11 cellular contexts compared by ENCODE assay signal in the genomic region with DNA sequence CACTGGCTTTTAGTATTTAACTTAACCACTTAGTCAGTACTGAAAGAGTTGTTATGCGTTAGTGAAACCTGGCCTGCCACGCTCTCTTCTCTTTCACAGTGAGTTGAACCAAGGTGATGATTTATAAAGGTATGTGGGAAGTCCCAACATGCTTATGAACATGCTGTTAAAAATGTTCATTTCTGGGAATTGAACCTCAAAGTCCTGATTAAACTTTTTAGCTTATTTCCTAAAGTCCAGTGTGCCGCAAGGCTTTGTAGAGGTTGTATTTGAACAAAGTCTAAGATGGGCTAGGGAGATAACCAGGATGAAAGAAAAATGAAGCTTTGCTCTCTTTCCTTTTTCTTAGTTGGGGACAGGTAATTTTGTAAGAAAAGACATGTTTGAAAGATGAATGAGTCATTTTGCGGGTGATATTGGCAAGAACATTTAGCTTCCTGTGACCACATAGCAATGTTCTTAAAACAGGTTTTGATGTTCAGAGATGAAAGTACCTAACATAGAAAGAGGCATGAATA.
DNase-seq lines count a peak whose midpoint lies in the region; ATAC-seq, FAIRE-seq and TF ChIP-seq lines count a peak whose summit lies in the region.
"Had no signal": no experiment of that assay in that cellular context is flagged by ENCODE, and none has a peak within 500 bp of the region (broad histone marks: within the 10 kb centered on the region; RNA-seq: fewer than 3 reads in every experiment).

No MANE protein-coding gene starts in this region.

- CTCF ChIA-PET in mammary epithelial cell (lab: Charles Lee; ENCODE audit: low non-redundant PET), result no interaction called here

- dilution Hi-C loops in mammary epithelial cell (cut with HindIII; ENCODE audit: low sequenced_read_pairs), result no loop called here

- H4K20me1 ChIP-seq in mammary epithelial cell (ENCODE audit: insufficient read depth, low read length), result no peaks in the 10 kb centered on the region

- peak; percentile 82 for DNase-seq in mammary epithelial cell
- no peak for DNase-seq in NCI-H1694 (lab: John Stamatoyannopoulos, UW)
- DNase-seq in H54 (ENCODE audit: insufficient read length, low spot score), result no peak
- DNase-seq in effector CD8-positive, alpha-beta T cell (lab: John Stamatoyannopoulos, UW), result no peak
- DNase-seq in SHP77 (lab: John Stamatoyannopoulos, UW), result no peak
- DNase-seq: cortex of kidney, right lobe of liver, trophoblast cell had no signal

- H3K27ac ChIP-seq in mammary epithelial cell (ENCODE audit: insufficient read depth, low read depth, low read length), result peak overlapping the region; percentile 74
- H3K27ac ChIP-seq: right lobe of liver had no signal

- TF ChIP-seq POLR2A in H54 (IDR thresholded peaks at IDR 0.05; ENCODE audit: low read depth, low read length), result no peak

- peak overlapping the region; percentile 43 for H3K9ac ChIP-seq in mammary epithelial cell (ENCODE audit: insufficient read depth, low read length)

- intact Hi-C loops in mammary epithelial cell (cut with micrococcal nuclease), result no loop called here

- no peak for FAIRE-seq in H54 (lab: Jason Lieb, UNC)

- H3K27me3 ChIP-seq in mammary epithelial cell (ENCODE audit: insufficient read depth, low read length), result peaks cover under 1% of the 10 kb centered on the region
- H3K27me3 ChIP-seq: right lobe of liver had no signal

- no TSS peak for BruUV-seq in mammary epithelial cell (replicated peaks; lab: Mats Ljungman, UMichigan)

- ATAC-seq in GM18519 (IDR thresholded peaks at IDR 0.05; ENCODE audit: low FRiP score, unreplicated experiment), result peak; percentile 86
- ATAC-seq in GM21526 (IDR thresholded peaks at IDR 0.05; ENCODE audit: low FRiP score, unreplicated experiment), result peak; percentile 92
- ATAC-seq in HG03342 (IDR thresholded peaks at IDR 0.05; ENCODE audit: unreplicated experiment), result peak; percentile 90
- ATAC-seq: right lobe of liver had no signal

- no peaks in the 10 kb centered on the region for H3K36me3 ChIP-seq in mammary epithelial cell (ENCODE audit: insufficient read depth, low read length)
- H3K36me3 ChIP-seq: right lobe of liver had no signal

- peak overlapping the region in 1 of 3 experiments; percentile 13 for H3K4me3 ChIP-seq in mammary epithelial cell (replicated peaks in 1 of 3; ENCODE audit: insufficient read depth in 1 of 3, low read depth in 2 of 3, low read length in 3 of 3)
- H3K4me3 ChIP-seq: right lobe of liver had no signal

- in situ Hi-C loops in mammary epithelial cell (cut with MboI; ENCODE audit: low sequenced_read_pairs in 2 of 2), result no loop called here

- no peaks in the 10 kb centered on the region for H3K9me3 ChIP-seq in mammary epithelial cell (replicated peaks; ENCODE audit: insufficient read depth, low read length)
- H3K9me3 ChIP-seq: right lobe of liver had no signal

- no peaks in the 10 kb centered on the region for H3K79me2 ChIP-seq in mammary epithelial cell (ENCODE audit: insufficient read depth, low read length)

- peak overlapping the region; percentile 84 for H3K4me2 ChIP-seq in mammary epithelial cell (ENCODE audit: insufficient read depth, low read depth, low read length)

- H2AFZ ChIP-seq in mammary epithelial cell (ENCODE audit: low read depth, low read length), result peak overlapping the region; percentile 44

- peaks cover 7% of the 10 kb centered on the region for H3K4me1 ChIP-seq in mammary epithelial cell (ENCODE audit: insufficient read depth, low read length)
- H3K4me1 ChIP-seq: right lobe of liver had no signal

- TF ChIP-seq CTCF in mammary epithelial cell (conservative IDR thresholded peaks at IDR 0.05 in 1 of 2, IDR thresholded peaks at IDR 0.05 in 1 of 2; ENCODE audit: extremely low read depth in 1 of 2, insufficient read depth in 1 of 2, low read depth in 1 of 2, low read length in 2 of 2), result no peak

- WGBS in mammary epithelial cell (ENCODE audit: low coverage, missing lambda C conversion rate), result 3% methylated on average over 4 of the region's 4 CpGs
